17 cellular contexts compared by ENCODE assay signal in genomic region chr10:126948355-126949160, GRCh38. TPM values are rescaled to one million over a fixed set of nuclear protein-coding genes. Genes with fewer than 3 reads are reported as not detected.
"Had no signal": no experiment of that assay in that cellular context is flagged by ENCODE, and none has a peak within 500 bp of the region (broad histone marks: within the 10 kb centered on the region; RNA-seq: fewer than 3 reads in every experiment).

No MANE protein-coding gene starts in this region.

- H3K4me2 ChIP-seq: hepatocyte had no signal

- H3K4me1 ChIP-seq: testis, transverse colon had no signal

- H3K27me3 Mint-ChIP-seq: dendritic cell treated with granulocyte-macrophage colony-stimulating factor and Interleukin-4, amounts not matched to agents 40 ng/mL and 50 ng/mL, for 4 days; progenitor cell of endocrine pancreas had no signal

- H3K27ac Mint-ChIP-seq: dendritic cell treated with granulocyte-macrophage colony-stimulating factor and Interleukin-4, amounts not matched to agents 40 ng/mL and 50 ng/mL, for 4 days; naive thymus-derived CD8-positive, alpha-beta T cell; progenitor cell of endocrine pancreas had no signal

- ATAC-seq: left lobe of liver; mucosa of descending colon; naive thymus-derived CD8-positive, alpha-beta T cell; stimulated activated naive CD8-positive, alpha-beta T cell treated with anti-CD3 and anti-CD28 coated beads, Interleukin-15, Interleukin-2, amounts not matched to agents 100 U/mL and 50 U/mL, for 24 hours had no signal

- H3K36me3 ChIP-seq: ovary, transverse colon had no signal

- H3K4me3 ChIP-seq: hepatocyte, mucosa of descending colon, ovary, testis, transverse colon had no signal

- H3K4me3 Mint-ChIP-seq: dendritic cell treated with granulocyte-macrophage colony-stimulating factor and Interleukin-4, amounts not matched to agents 40 ng/mL and 50 ng/mL, for 4 days; naive thymus-derived CD8-positive, alpha-beta T cell had no signal

- H3K27ac ChIP-seq: hepatocyte, ovary, testis, transverse colon had no signal

- H2AFZ ChIP-seq: hepatocyte had no signal

- H3K27me3 ChIP-seq: hepatocyte, ovary, testis, transverse colon had no signal

- H3K4me1 Mint-ChIP-seq: naive thymus-derived CD8-positive, alpha-beta T cell had no signal

- H3K36me3 Mint-ChIP-seq: naive thymus-derived CD8-positive, alpha-beta T cell had no signal

- DNase-seq: erythroblast; foreskin melanocyte; kidney glomerular epithelial cell; mammary epithelial cell; mucosa of descending colon; naive thymus-derived CD8-positive, alpha-beta T cell; ovary; right cardiac atrium; small intestine; stimulated activated CD4-positive, alpha-beta T cell treated with anti-CD3 and anti-CD28 coated beads, Interleukin-2, amount 100 ng/mL, for 48 hours; stimulated activated naive CD8-positive, alpha-beta T cell treated with anti-CD3 and anti-CD28 coated beads, Interleukin-15, Interleukin-2, amounts not matched to agents 100 U/mL and 50 U/mL, for 24 hours; testis; transverse colon had no signal

- H3K9me3 ChIP-seq: mucosa of descending colon, ovary, testis, transverse colon had no signal

RNA-seq across cellular contexts. Expression of gene DOCK1, which starts 43.3 kb away (rescaled TPM):
- total RNA-seq: naive thymus-derived CD8-positive, alpha-beta T cell had no signal
- polyA plus RNA-seq: naive thymus-derived CD8-positive, alpha-beta T cell had no signal
